19 cellular contexts compared by ENCODE assay signal in genomic region chr16:54987081-54987480, GRCh38. TPM values are rescaled to one million over a fixed set of nuclear protein-coding genes. Genes with fewer than 3 reads are reported as not detected.
DNase-seq lines count a peak whose midpoint lies in the region; ATAC-seq lines count a peak whose summit lies in the region.
"Had no signal": no experiment of that assay in that cellular context is flagged by ENCODE, and none has a peak within 500 bp of the region (broad histone marks: within the 10 kb centered on the region; RNA-seq: fewer than 3 reads in every experiment).

No MANE protein-coding gene starts in this region.

- peak; percentile 10 for DNase-seq in ELF-1 (ENCODE audit: low read depth, low spot score)
- DNase-seq in NCI-H748 (lab: John Stamatoyannopoulos, UW; ENCODE audit: unreplicated experiment): peak; percentile 69
- DNase-seq in hippocampal formation (lab: John Stamatoyannopoulos, UW): peak; percentile 45 to 81
- DNase-seq in occipital lobe (lab: John Stamatoyannopoulos, UW): peak; percentile 53
- DNase-seq in SIG-M5 (lab: John Stamatoyannopoulos, UW): no peak
- DNase-seq in EL: no peak
- no peak for DNase-seq in NCI-H345 (lab: John Stamatoyannopoulos, UW)
- DNase-seq: activated CD4-positive, alpha-beta memory T cell treated with anti-CD3 and anti-CD28 coated beads, Interleukin-2, amount 10 ng/mL, durations not matched to agents 7 days and 5 days; activated effector memory CD4-positive, alpha-beta T cell treated with anti-CD3 and anti-CD28 coated beads, Interleukin-2, amount 50 U/mL, for 16 hours; body of pancreas; effector CD4-positive, alpha-beta T cell; left ventricle myocardium superior; NCI-H526; psoas muscle; stimulated activated CD4-positive, alpha-beta T cell treated with anti-CD3 and anti-CD28 coated beads, Interleukin-2, amount 100 ng/mL, for 24 hours; T-helper 1 cell had no signal

- no peak for ATAC-seq in HG02870 (IDR thresholded peaks at IDR 0.05; ENCODE audit: unreplicated experiment)
- ATAC-seq: body of pancreas, HCT116, HepG2, left ventricle myocardium superior, psoas muscle had no signal

RNA-seq across cellular contexts. Expression of gene IRX5, which starts 56.4 kb away (rescaled TPM):
- 0.16 TPM for total RNA-seq in occipital lobe
- total RNA-seq: HepG2 had no signal

Comparison
In these comparisons a context has a peak if more than half of its experiments do, and no peak if none do; other contexts are left out.
1. DNase-seq: peak in ELF-1 (single experiment), NCI-H748 (single experiment), hippocampal formation (2 of 2) and occipital lobe (single experiment); none in SIG-M5 (single experiment), EL (single experiment) and NCI-H345 (single experiment).